In genomic region chr14:102346645-102347044, GRCh38 we compare ENCODE assay signal across 18 cellular contexts. TPM values are rescaled to one million over a fixed set of nuclear protein-coding genes. Genes with fewer than 3 reads are reported as not detected.
DNase-seq lines count a peak whose midpoint lies in the region; ATAC-seq and TF ChIP-seq lines count a peak whose summit lies in the region.
"Had no signal": no experiment of that assay in that cellular context is flagged by ENCODE, and none has a peak within 500 bp of the region (broad histone marks: within the 10 kb centered on the region; RNA-seq: fewer than 3 reads in every experiment).

No MANE protein-coding gene starts in this region.

- ATAC-seq in naive thymus-derived CD8-positive, alpha-beta T cell: no peak
- ATAC-seq: CD8-positive, alpha-beta T cell had no signal

- no peak overlapping the region for H3K4me3 ChIP-seq in HEK293 (ENCODE audit: low read depth, low read length)
- H3K4me3 ChIP-seq in dorsolateral prefrontal cortex: no peak overlapping the region
- H3K4me3 ChIP-seq: BLaER1, HAP-1 had no signal

- peaks cover 0 to 89% (median 29%) of the 10 kb centered on the region in 3 donors for H3K36me3 Mint-ChIP-seq in naive thymus-derived CD8-positive, alpha-beta T cell
- H3K36me3 Mint-ChIP-seq in HFFc6 (ENCODE audit: low read depth): peaks cover 23% of the 10 kb centered on the region; the same call in 1 of the 2 replicates

- peaks cover 50 to 67% of the 10 kb centered on the region in 2 experiments for H3K36me3 ChIP-seq in HEK293 (ENCODE audit: control insufficient read depth in 2 of 2, insufficient read depth in 1 of 2, low read length in 2 of 2)

- H3K27me3 Mint-ChIP-seq in naive thymus-derived CD8-positive, alpha-beta T cell: no peaks in the 10 kb centered on the region
- H3K27me3 Mint-ChIP-seq in HFFc6 (ENCODE audit: insufficient read depth): no peaks in the 10 kb centered on the region
- H3K27me3 Mint-ChIP-seq: B cell; CD4-positive, CD25-positive, alpha-beta regulatory T cell had no signal

- intact Hi-C loops in dorsolateral prefrontal cortex (cut with DNase I): no loop called here

- no peaks in the 10 kb centered on the region for H3K9me3 ChIP-seq in HEK293 (ENCODE audit: control insufficient read depth, insufficient read depth, low read depth, low read length)
- H3K9me3 ChIP-seq: BLaER1, Caco-2, HAP-1 had no signal

- no peak overlapping the region for H3K4me3 Mint-ChIP-seq in naive thymus-derived CD8-positive, alpha-beta T cell
- H3K4me3 Mint-ChIP-seq in HFFc6: no peak overlapping the region
- H3K4me3 Mint-ChIP-seq: B cell; CD4-positive, CD25-positive, alpha-beta regulatory T cell; CD8-positive, alpha-beta T cell had no signal

- H3K27ac Mint-ChIP-seq in naive thymus-derived CD8-positive, alpha-beta T cell: peak overlapping the region in 1 of 10 donors; percentile 11
- H3K27ac Mint-ChIP-seq in HFFc6: no peak overlapping the region
- H3K27ac Mint-ChIP-seq: B cell; CD4-positive, CD25-positive, alpha-beta regulatory T cell; CD8-positive, alpha-beta T cell had no signal

- peaks cover 0 to 1% (median 0%) of the 10 kb centered on the region in 4 donors for H3K4me1 Mint-ChIP-seq in naive thymus-derived CD8-positive, alpha-beta T cell
- H3K4me1 Mint-ChIP-seq in HFFc6 (ENCODE audit: low read depth): no peaks in the 10 kb centered on the region
- H3K4me1 Mint-ChIP-seq: B cell; CD4-positive, CD25-positive, alpha-beta regulatory T cell had no signal

- DNase-seq in caudate nucleus (lab: John Stamatoyannopoulos, UW): no peak
- DNase-seq in dorsolateral prefrontal cortex: no peak
- DNase-seq in activated naive CD4-positive, alpha-beta T cell treated with anti-CD3 and anti-CD28 coated beads, Interleukin-2, amount 50 U/mL, for 16 hours: no peak
- no peak for DNase-seq in naive thymus-derived CD8-positive, alpha-beta T cell
- no peak for DNase-seq in HFFc6
- DNase-seq: Caco-2; CD4-positive, CD25-positive, alpha-beta regulatory T cell; CD8-positive, alpha-beta T cell; DMS153; DND-41; GOT3 had no signal

- H3K27ac ChIP-seq in HEK293 (ENCODE audit: extremely low read depth, low read depth, low read length) (no peak overlapping the region), caudate nucleus (ENCODE audit: low read depth, low read length) (peak overlapping the region; percentile 99), dorsolateral prefrontal cortex (peak overlapping the region in 58 of 59 donors; percentile 58 to 100 (median 98)), temporal lobe (ENCODE audit: low read depth, low read length) (peak overlapping the region; percentile 99)
- H3K27ac ChIP-seq: 22Rv1, BLaER1, C4-2B had no signal

- POLR2A ChIA-PET in HEK293 (lab: Yijun Ruan, JAX): no interaction called here
- POLR2A ChIA-PET in naive thymus-derived CD8-positive, alpha-beta T cell (lab: Charles Lee): no interaction called here

- H3K9me3 Mint-ChIP-seq in naive thymus-derived CD8-positive, alpha-beta T cell: no peaks in the 10 kb centered on the region
- H3K9me3 Mint-ChIP-seq in HFFc6: no peaks in the 10 kb centered on the region
- H3K9me3 Mint-ChIP-seq: CD4-positive, CD25-positive, alpha-beta regulatory T cell; CD8-positive, alpha-beta T cell had no signal

- CTCF ChIA-PET in HEK293 (lab: Yijun Ruan, JAX): no interaction called here

- H3K4me1 ChIP-seq in HEK293 (ENCODE audit: control insufficient read depth, insufficient read depth, low read length): no peaks in the 10 kb centered on the region
- H3K4me1 ChIP-seq: BLaER1, Caco-2, HAP-1 had no signal

- no peak for TF ChIP-seq CTCF in HEK293 (tag by site-specific recombination; IDR thresholded peaks at IDR 0.05)
- no peak for TF ChIP-seq CTCF in dorsolateral prefrontal cortex (IDR thresholded peaks at IDR 0.05 in 54 of 56, conservative IDR thresholded peaks at IDR 0.05 in 2 of 56; ENCODE audit: low read depth in 1 of 56, partially characterized antibody in 56 of 56)
- no peak for TF ChIP-seq CTCF in HFFc6 (IDR thresholded peaks at IDR 0.05)

- no peaks in the 10 kb centered on the region for H3K27me3 ChIP-seq in dorsolateral prefrontal cortex
- H3K27me3 ChIP-seq: BLaER1 had no signal

TF ChIP-seq in HEK293, 187 proteins besides CTCF, POLR2A, EP300 and RAD21:
- no peak for TF ChIP-seq ZNF354C (tag by site-specific recombination; IDR thresholded peaks at IDR 0.05; ENCODE audit: borderline replicate concordance, low read depth)
- TF ChIP-seq HOXA7 (CRISPR knock-in tag; IDR thresholded peaks at IDR 0.05; ENCODE audit: borderline replicate concordance): no peak
- TF ChIP-seq ZNF121 (tag by site-specific recombination; IDR thresholded peaks at IDR 0.05): peak; percentile 91

RNA-seq across cellular contexts. Expression of gene CINP, which starts 16.0 kb away (rescaled TPM):
- total RNA-seq in dorsolateral prefrontal cortex: 10 to 100 TPM; 31.4 to 69.6 (median 51.2) TPM
- 27.8 TPM for total RNA-seq in temporal lobe
- 10 to 100 TPM; 30.0 to 32.6 TPM for total RNA-seq in naive thymus-derived CD8-positive, alpha-beta T cell
- polyA plus RNA-seq in naive thymus-derived CD8-positive, alpha-beta T cell: 10 to 100 TPM; 40.2 to 46.6 (median 40.6) TPM
- 10 to 100 TPM; 58.9 to 65.7 (median 62.4) TPM for total RNA-seq in HFFc6 (2021; fragmentation: NEBNext Ultra II Directional; extraction: Animal tissue kit (Norgen Biotek cat#: 25700))

RNA-seq across cellular contexts. Expression of gene TECPR2, which starts 16.1 kb away (rescaled TPM):
- total RNA-seq in dorsolateral prefrontal cortex: 100 to 1,000 TPM in 7 of 120 experiments, 10 to 100 TPM in 113; 54.3 to 129 (median 78.9) TPM
- 18.4 TPM for total RNA-seq in temporal lobe
- total RNA-seq in naive thymus-derived CD8-positive, alpha-beta T cell: 10 to 100 TPM; 11.6 to 11.8 TPM
- 1 to 10 TPM; 3.3 to 5.4 (median 4.3) TPM for polyA plus RNA-seq in naive thymus-derived CD8-positive, alpha-beta T cell
- total RNA-seq in HFFc6 (2021; fragmentation: NEBNext Ultra II Directional; extraction: Animal tissue kit (Norgen Biotek cat#: 25700)): 10 to 100 TPM; 22.0 to 29.6 (median 26.4) TPM

RNA-seq across cellular contexts. Expression of gene ZNF839, which starts 27.1 kb away (rescaled TPM):
- total RNA-seq in dorsolateral prefrontal cortex: 10 to 100 TPM in 117 of 120 experiments, 1 to 10 TPM in 3; 8.5 to 20.6 (median 14.9) TPM
- total RNA-seq in temporal lobe: 6.9 TPM
- 10 to 100 TPM; 17.6 to 19.5 TPM for total RNA-seq in naive thymus-derived CD8-positive, alpha-beta T cell
- polyA plus RNA-seq in naive thymus-derived CD8-positive, alpha-beta T cell: 1 to 10 TPM; 4.3 to 7.2 (median 6.6) TPM
- 1 to 10 TPM; 6.7 to 8.3 (median 8.0) TPM for total RNA-seq in HFFc6 (2021; fragmentation: NEBNext Ultra II Directional; extraction: Animal tissue kit (Norgen Biotek cat#: 25700))

RNA-seq across cellular contexts. Expression of gene MOK, which starts 41.7 kb away (rescaled TPM):
- total RNA-seq in dorsolateral prefrontal cortex: 10 to 100 TPM; 28.4 to 88.6 (median 50.3) TPM
- 22.9 TPM for total RNA-seq in temporal lobe
- 1 to 10 TPM; 2.6 to 4.0 TPM for total RNA-seq in naive thymus-derived CD8-positive, alpha-beta T cell
- polyA plus RNA-seq in naive thymus-derived CD8-positive, alpha-beta T cell: 1 to 10 TPM; 1.1 to 2.7 (median 1.8) TPM
- 10 to 100 TPM; 11.5 to 18.7 (median 14.8) TPM for total RNA-seq in HFFc6 (2021; fragmentation: NEBNext Ultra II Directional; extraction: Animal tissue kit (Norgen Biotek cat#: 25700))
